27 cellular contexts compared by ENCODE assay signal in the genomic region with DNA sequence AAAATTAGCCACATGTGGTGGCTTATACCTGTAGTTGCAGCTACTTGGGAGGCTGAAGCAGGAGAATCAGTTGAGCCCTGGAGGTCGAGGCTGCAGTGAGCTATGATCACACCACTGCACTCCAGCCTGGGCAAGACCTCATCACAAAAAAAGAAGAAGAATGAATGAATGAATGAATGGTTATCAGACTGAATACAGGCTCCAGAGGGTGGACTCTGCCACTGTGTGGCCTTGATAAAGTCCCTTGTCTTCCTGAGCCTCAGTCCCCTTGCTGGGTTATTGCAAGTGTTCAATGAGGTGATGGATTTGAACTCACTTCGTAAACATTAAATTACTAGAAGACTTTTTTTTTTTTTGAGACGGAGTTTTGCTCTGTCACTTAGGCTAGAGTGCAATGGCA. TPM values are rescaled to one million over a fixed set of nuclear protein-coding genes. Genes with fewer than 3 reads are reported as not detected.
"Had no signal": no experiment of that assay in that cellular context is flagged by ENCODE, and none has a peak within 500 bp of the region (broad histone marks: within the 10 kb centered on the region; RNA-seq: fewer than 3 reads in every experiment).

No MANE protein-coding gene starts in this region.

- H3K27me3 Mint-ChIP-seq: activated CD4-positive, alpha-beta memory T cell treated with anti-CD3 and anti-CD28 coated beads, Interleukin-2, amount 10 ng/mL, durations not matched to agents 7 days and 5 days; activated naive CD8-positive, alpha-beta T cell treated with anti-CD3 and anti-CD28 coated beads for 36 hours had no signal

- H3K27ac Mint-ChIP-seq: activated CD4-positive, alpha-beta memory T cell treated with anti-CD3 and anti-CD28 coated beads, Interleukin-2, amount 10 ng/mL, durations not matched to agents 7 days and 5 days had no signal

- H3K27me3 ChIP-seq: adrenal gland, breast epithelium, Peyer's patch, SJCRH30 had no signal

- H3K36me3 ChIP-seq: adrenal gland, breast epithelium, Peyer's patch, SJCRH30, WERI-Rb-1 had no signal

- H3K4me3 ChIP-seq: adrenal gland, breast epithelium, Peyer's patch, SJCRH30 had no signal

- H3K4me3 Mint-ChIP-seq: activated CD4-positive, alpha-beta memory T cell treated with anti-CD3 and anti-CD28 coated beads, Interleukin-2, amount 10 ng/mL, durations not matched to agents 7 days and 5 days; activated naive CD8-positive, alpha-beta T cell treated with anti-CD3 and anti-CD28 coated beads for 36 hours had no signal

- H3K27ac ChIP-seq: adrenal gland, breast epithelium, Peyer's patch, RWPE1, SJCRH30, WERI-Rb-1 had no signal

- H3K9me3 Mint-ChIP-seq: activated CD4-positive, alpha-beta memory T cell treated with anti-CD3 and anti-CD28 coated beads, Interleukin-2, amount 10 ng/mL, durations not matched to agents 7 days and 5 days; activated naive CD8-positive, alpha-beta T cell treated with anti-CD3 and anti-CD28 coated beads for 36 hours had no signal

- H3K9me3 ChIP-seq: adrenal gland, breast epithelium, Peyer's patch, SJCRH30, SK-N-SH had no signal

- H3K4me1 ChIP-seq: adrenal gland, Peyer's patch, SJCRH30 had no signal

- DNase-seq: activated CD4-positive, alpha-beta memory T cell treated with anti-CD3 and anti-CD28 coated beads, Interleukin-2, amount 10 ng/mL, durations not matched to agents 7 days and 5 days; activated CD4-positive, alpha-beta T cell treated with anti-CD3 and anti-CD28 coated beads for 48 hours; activated CD8-positive, alpha-beta memory T cell treated with anti-CD3 and anti-CD28 coated beads, Interleukin-2, amount 50 U/mL, for 48 hours; activated effector memory CD4-positive, alpha-beta T cell treated with Interleukin-2 at 50 U/mL for 16 hours; activated naive CD4-positive, alpha-beta T cell; activated naive CD8-positive, alpha-beta T cell treated with anti-CD3 and anti-CD28 coated beads for 36 hours; activated T-cell treated with anti-CD3 and anti-CD28 coated beads, Interleukin-2, amount 50 U/mL, for 1 hour; adrenal gland; aorta; caudate nucleus; Kasumi-1; KBM-7; NCI-H1105 treated with DMSO at 0.1 percent for 48 hours; NCI-H1436 treated with DMSO at 0.1 percent for 48 hours; NCI-H187; NCI-H2081; NCI-H524; Peyer's patch; Right ventricle myocardium superior; SJCRH30; SK-N-SH; T-helper 1 cell; WERI-Rb-1 had no signal

- ATAC-seq: activated CD4-positive, CD25-positive, alpha-beta regulatory T cell treated with anti-CD3 and anti-CD28 coated beads, Interleukin-2, amount 50 U/mL, for 24 hours had no signal

RNA-seq across cellular contexts. Expression of a gene that starts 24.7 kb away (rescaled TPM):
- total RNA-seq: cerebellum, Right ventricle myocardium superior, SJCRH30 had no signal
